In genomic region chr2:128661955-128662564, GRCh38 we compare ENCODE assay signal across 16 cellular contexts.
"Had no signal": no experiment of that assay in that cellular context is flagged by ENCODE, and none has a peak within 500 bp of the region (broad histone marks: within the 10 kb centered on the region; RNA-seq: fewer than 3 reads in every experiment).

No MANE protein-coding gene starts in this region.

- H3K9me3 ChIP-seq: ascending aorta, pancreas, vagina had no signal

- H3K9me3 Mint-ChIP-seq: activated CD4-positive, alpha-beta memory T cell treated with anti-CD3 and anti-CD28 coated beads for 36 hours; activated naive CD8-positive, alpha-beta T cell treated with anti-CD3 and anti-CD28 coated beads, Interleukin-2, amount 50 U/mL, for 24 hours had no signal

- H3K4me3 Mint-ChIP-seq: activated CD4-positive, alpha-beta memory T cell treated with anti-CD3 and anti-CD28 coated beads for 36 hours; activated naive CD8-positive, alpha-beta T cell treated with anti-CD3 and anti-CD28 coated beads, Interleukin-2, amount 50 U/mL, for 24 hours; neural crest cell had no signal

- H3K27me3 ChIP-seq: ascending aorta, foreskin keratinocyte, pancreas, vagina had no signal

- H3K27ac ChIP-seq: ascending aorta, foreskin keratinocyte, heart left ventricle, pancreas, stomach, vagina had no signal

- FAIRE-seq: bronchial epithelial cell, endometrium, islet of Langerhans, pancreas had no signal

- DNase-seq: activated CD4-positive, alpha-beta memory T cell treated with anti-CD3 and anti-CD28 coated beads for 36 hours; activated CD4-positive, CD25-positive, alpha-beta regulatory T cell treated with anti-CD3 and anti-CD28 coated beads, Interleukin-2, amount 50 U/mL, for 72 hours; activated naive CD4-positive, alpha-beta T cell; activated naive CD8-positive, alpha-beta T cell treated with anti-CD3 and anti-CD28 coated beads, Interleukin-2, amount 50 U/mL, for 24 hours; activated T-cell treated with anti-CD3 and anti-CD28 coated beads, Interleukin-2, amount 50 U/mL, for 48 hours; foreskin keratinocyte; heart left ventricle; stimulated activated CD4-positive, alpha-beta T cell treated with anti-CD3 and anti-CD28 coated beads, Interleukin-2, amount 100 ng/mL, for 48 hours had no signal

- ATAC-seq: activated naive CD8-positive, alpha-beta T cell treated with anti-CD3 and anti-CD28 coated beads, Interleukin-2, amount 50 U/mL, for 24 hours; foreskin keratinocyte; pancreas had no signal

- H3K4me3 ChIP-seq: ascending aorta, heart left ventricle, pancreas, stomach, vagina had no signal

- H3K27ac Mint-ChIP-seq: activated CD4-positive, alpha-beta memory T cell treated with anti-CD3 and anti-CD28 coated beads for 36 hours; activated naive CD8-positive, alpha-beta T cell treated with anti-CD3 and anti-CD28 coated beads, Interleukin-2, amount 50 U/mL, for 24 hours had no signal

- H3K4me1 Mint-ChIP-seq: activated naive CD8-positive, alpha-beta T cell treated with anti-CD3 and anti-CD28 coated beads, Interleukin-2, amount 50 U/mL, for 24 hours had no signal

- H3K36me3 ChIP-seq: ascending aorta, heart left ventricle, pancreas, stomach, vagina had no signal

- H3K4me1 ChIP-seq: ascending aorta, foreskin keratinocyte, heart left ventricle, pancreas, stomach, vagina had no signal

- H3K36me3 Mint-ChIP-seq: activated CD4-positive, alpha-beta memory T cell treated with anti-CD3 and anti-CD28 coated beads for 36 hours had no signal
